Comparison of ENCODE assay signal across 3 cellular contexts in the genomic region with DNA sequence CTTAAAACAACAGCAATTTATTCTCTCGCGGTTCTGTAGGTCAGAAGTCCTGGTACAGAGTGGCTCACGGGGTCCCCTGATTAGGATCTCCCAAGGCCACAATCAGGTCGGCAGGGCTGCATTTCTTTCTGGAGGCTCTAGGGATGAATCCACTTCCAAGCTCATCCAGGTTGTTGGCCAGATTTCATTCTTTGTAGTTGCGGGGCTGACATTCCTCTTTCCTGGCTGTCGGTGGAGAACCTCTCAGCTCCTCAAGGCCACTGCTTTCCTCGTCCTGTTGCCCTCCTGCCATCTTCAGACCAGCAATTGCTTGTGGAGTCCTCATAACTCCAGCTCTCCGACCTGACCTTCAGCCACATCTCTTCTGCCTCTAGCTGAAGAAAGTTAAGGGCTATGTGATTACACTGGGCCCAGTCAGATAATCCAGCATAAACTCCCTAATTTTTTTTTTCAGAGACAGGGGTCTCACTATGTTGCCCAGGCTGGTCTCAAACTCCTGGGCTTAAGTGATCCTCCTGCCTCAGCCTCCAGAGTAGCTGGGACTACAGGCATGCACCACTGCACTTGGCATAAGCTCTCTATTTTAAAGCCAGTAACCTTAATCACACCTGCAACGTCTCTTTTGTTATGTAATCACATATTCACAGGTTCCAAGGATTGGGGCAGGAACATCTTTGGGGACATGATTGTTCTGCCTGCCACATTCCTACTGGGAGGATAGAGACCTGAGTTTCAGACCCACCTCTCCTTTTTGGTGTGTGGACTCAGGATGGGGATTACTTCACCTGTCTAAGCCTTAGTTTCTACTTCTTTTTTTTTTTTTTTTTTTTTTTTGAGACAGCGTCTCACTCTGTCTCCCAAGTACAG.
A peak's percentile ranks its signal among the peaks of the same experiment; 100 is the strongest.
TF ChIP-seq lines count a peak whose summit lies in the region.

No MANE protein-coding gene starts in this region.

TF ChIP-seq in GM23338, 12 proteins besides CTCF, POLR2A, EP300 and RAD21 (continues in another document):
- TF ChIP-seq, protein P1, sequence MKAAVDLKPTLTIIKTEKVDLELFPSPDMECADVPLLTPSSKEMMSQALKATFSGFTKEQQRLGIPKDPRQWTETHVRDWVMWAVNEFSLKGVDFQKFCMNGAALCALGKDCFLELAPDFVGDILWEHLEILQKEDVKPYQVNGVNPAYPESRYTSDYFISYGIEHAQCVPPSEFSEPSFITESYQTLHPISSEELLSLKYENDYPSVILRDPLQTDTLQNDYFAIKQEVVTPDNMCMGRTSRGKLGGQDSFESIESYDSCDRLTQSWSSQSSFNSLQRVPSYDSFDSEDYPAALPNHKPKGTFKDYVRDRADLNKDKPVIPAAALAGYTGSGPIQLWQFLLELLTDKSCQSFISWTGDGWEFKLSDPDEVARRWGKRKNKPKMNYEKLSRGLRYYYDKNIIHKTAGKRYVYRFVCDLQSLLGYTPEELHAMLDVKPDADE (IDR thresholded peaks at IDR 0.05) = no peak
- TF ChIP-seq CREB1 (CRISPR knock-in tag; IDR thresholded peaks at IDR 0.05; ENCODE audit: low read depth) (0 out of 2 replicates have a peak, but pooled peaks have one; percentile 2), ZNF114 (CRISPR knock-in tag; IDR thresholded peaks at IDR 0.05) (no peak)

TF ChIP-seq in HEK293, 187 proteins besides CTCF, POLR2A, EP300 and RAD21:
- TF ChIP-seq, protein P2, sequence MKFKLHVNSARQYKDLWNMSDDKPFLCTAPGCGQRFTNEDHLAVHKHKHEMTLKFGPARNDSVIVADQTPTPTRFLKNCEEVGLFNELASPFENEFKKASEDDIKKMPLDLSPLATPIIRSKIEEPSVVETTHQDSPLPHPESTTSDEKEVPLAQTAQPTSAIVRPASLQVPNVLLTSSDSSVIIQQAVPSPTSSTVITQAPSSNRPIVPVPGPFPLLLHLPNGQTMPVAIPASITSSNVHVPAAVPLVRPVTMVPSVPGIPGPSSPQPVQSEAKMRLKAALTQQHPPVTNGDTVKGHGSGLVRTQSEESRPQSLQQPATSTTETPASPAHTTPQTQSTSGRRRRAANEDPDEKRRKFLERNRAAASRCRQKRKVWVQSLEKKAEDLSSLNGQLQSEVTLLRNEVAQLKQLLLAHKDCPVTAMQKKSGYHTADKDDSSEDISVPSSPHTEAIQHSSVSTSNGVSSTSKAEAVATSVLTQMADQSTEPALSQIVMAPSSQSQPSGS (tag by site-specific recombination; IDR thresholded peaks at IDR 0.05; ENCODE audit: low read depth) = no peak
- TF ChIP-seq, protein P3, sequence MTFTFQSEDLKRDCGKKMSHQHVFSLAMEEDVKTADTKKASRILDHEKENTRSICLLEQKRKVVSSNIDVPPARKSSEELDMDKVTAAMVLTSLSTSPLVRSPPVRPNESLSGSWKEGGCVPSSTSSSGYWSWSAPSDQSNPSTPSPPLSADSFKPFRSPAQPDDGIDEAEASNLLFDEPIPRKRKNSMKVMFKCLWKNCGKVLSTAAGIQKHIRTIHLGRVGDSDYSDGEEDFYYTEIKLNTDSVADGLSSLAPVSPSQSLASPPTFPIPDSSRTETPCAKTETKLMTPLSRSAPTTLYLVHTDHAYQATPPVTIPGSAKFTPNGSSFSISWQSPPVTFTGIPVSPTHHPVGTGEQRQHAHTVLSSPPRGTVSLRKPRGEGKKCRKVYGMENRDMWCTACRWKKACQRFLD (tag by site-specific recombination; IDR thresholded peaks at IDR 0.05) = no peak
- TF ChIP-seq EGR2 (tag by site-specific recombination; IDR thresholded peaks at IDR 0.05; ENCODE audit: low read depth) = no peak
- peak; percentile 41; the same call in 1 of the 2 replicates for TF ChIP-seq ZNF121 (tag by site-specific recombination; IDR thresholded peaks at IDR 0.05)
- no peak for TF ChIP-seq GFI1B (tag by site-specific recombination; IDR thresholded peaks at IDR 0.05)

TF ChIP-seq in H1, 55 proteins besides CTCF, POLR2A, EP300 and RAD21 (continues in another document):
- no peak for TF ChIP-seq EZH2 (IDR thresholded peaks at IDR 0.05; ENCODE audit: low read depth, low read length, severe bottlenecking)
- TF ChIP-seq BRCA1 (IDR thresholded peaks at IDR 0.05; ENCODE audit: low read depth, low read length) = no peak
- TF ChIP-seq SIX5 (IDR thresholded peaks at IDR 0.05; ENCODE audit: low read depth, low read length) = no peak
- TF ChIP-seq ASH2L (IDR thresholded peaks at IDR 0.05; ENCODE audit: low read length) = no peak
- TF ChIP-seq TAF7 (optimal IDR thresholded peaks at IDR 0.05; ENCODE audit: borderline replicate concordance, low read depth, low read length) = no peak
- no peak for TF ChIP-seq PHF8 (conservative IDR thresholded peaks at IDR 0.05; ENCODE audit: low read depth, low read length)
- TF ChIP-seq BCL11A (IDR thresholded peaks at IDR 0.05; ENCODE audit: low read depth in 2 of 2, low read length in 2 of 2) = no peak
- no peak for TF ChIP-seq GABPA (IDR thresholded peaks at IDR 0.05; ENCODE audit: borderline replicate concordance, insufficient read depth, low read length)
- TF ChIP-seq HDAC6 (IDR thresholded peaks at IDR 0.05; ENCODE audit: low read depth, low read length) = no peak
- 0 out of 2 replicates have a peak, but pooled peaks have one; percentile 53 for TF ChIP-seq POU5F1 (IDR thresholded peaks at IDR 0.05; ENCODE audit: low read depth, low read length)
- TF ChIP-seq CBX8 (IDR thresholded peaks at IDR 0.05; ENCODE audit: borderline replicate concordance, low read depth, low read length) = no peak
- TF ChIP-seq TAF1 (IDR thresholded peaks at IDR 0.05; ENCODE audit: low read depth, low read length) = no peak
- no peak for TF ChIP-seq CEBPB (IDR thresholded peaks at IDR 0.05; ENCODE audit: low read depth, low read length)
- TF ChIP-seq, protein P4, sequence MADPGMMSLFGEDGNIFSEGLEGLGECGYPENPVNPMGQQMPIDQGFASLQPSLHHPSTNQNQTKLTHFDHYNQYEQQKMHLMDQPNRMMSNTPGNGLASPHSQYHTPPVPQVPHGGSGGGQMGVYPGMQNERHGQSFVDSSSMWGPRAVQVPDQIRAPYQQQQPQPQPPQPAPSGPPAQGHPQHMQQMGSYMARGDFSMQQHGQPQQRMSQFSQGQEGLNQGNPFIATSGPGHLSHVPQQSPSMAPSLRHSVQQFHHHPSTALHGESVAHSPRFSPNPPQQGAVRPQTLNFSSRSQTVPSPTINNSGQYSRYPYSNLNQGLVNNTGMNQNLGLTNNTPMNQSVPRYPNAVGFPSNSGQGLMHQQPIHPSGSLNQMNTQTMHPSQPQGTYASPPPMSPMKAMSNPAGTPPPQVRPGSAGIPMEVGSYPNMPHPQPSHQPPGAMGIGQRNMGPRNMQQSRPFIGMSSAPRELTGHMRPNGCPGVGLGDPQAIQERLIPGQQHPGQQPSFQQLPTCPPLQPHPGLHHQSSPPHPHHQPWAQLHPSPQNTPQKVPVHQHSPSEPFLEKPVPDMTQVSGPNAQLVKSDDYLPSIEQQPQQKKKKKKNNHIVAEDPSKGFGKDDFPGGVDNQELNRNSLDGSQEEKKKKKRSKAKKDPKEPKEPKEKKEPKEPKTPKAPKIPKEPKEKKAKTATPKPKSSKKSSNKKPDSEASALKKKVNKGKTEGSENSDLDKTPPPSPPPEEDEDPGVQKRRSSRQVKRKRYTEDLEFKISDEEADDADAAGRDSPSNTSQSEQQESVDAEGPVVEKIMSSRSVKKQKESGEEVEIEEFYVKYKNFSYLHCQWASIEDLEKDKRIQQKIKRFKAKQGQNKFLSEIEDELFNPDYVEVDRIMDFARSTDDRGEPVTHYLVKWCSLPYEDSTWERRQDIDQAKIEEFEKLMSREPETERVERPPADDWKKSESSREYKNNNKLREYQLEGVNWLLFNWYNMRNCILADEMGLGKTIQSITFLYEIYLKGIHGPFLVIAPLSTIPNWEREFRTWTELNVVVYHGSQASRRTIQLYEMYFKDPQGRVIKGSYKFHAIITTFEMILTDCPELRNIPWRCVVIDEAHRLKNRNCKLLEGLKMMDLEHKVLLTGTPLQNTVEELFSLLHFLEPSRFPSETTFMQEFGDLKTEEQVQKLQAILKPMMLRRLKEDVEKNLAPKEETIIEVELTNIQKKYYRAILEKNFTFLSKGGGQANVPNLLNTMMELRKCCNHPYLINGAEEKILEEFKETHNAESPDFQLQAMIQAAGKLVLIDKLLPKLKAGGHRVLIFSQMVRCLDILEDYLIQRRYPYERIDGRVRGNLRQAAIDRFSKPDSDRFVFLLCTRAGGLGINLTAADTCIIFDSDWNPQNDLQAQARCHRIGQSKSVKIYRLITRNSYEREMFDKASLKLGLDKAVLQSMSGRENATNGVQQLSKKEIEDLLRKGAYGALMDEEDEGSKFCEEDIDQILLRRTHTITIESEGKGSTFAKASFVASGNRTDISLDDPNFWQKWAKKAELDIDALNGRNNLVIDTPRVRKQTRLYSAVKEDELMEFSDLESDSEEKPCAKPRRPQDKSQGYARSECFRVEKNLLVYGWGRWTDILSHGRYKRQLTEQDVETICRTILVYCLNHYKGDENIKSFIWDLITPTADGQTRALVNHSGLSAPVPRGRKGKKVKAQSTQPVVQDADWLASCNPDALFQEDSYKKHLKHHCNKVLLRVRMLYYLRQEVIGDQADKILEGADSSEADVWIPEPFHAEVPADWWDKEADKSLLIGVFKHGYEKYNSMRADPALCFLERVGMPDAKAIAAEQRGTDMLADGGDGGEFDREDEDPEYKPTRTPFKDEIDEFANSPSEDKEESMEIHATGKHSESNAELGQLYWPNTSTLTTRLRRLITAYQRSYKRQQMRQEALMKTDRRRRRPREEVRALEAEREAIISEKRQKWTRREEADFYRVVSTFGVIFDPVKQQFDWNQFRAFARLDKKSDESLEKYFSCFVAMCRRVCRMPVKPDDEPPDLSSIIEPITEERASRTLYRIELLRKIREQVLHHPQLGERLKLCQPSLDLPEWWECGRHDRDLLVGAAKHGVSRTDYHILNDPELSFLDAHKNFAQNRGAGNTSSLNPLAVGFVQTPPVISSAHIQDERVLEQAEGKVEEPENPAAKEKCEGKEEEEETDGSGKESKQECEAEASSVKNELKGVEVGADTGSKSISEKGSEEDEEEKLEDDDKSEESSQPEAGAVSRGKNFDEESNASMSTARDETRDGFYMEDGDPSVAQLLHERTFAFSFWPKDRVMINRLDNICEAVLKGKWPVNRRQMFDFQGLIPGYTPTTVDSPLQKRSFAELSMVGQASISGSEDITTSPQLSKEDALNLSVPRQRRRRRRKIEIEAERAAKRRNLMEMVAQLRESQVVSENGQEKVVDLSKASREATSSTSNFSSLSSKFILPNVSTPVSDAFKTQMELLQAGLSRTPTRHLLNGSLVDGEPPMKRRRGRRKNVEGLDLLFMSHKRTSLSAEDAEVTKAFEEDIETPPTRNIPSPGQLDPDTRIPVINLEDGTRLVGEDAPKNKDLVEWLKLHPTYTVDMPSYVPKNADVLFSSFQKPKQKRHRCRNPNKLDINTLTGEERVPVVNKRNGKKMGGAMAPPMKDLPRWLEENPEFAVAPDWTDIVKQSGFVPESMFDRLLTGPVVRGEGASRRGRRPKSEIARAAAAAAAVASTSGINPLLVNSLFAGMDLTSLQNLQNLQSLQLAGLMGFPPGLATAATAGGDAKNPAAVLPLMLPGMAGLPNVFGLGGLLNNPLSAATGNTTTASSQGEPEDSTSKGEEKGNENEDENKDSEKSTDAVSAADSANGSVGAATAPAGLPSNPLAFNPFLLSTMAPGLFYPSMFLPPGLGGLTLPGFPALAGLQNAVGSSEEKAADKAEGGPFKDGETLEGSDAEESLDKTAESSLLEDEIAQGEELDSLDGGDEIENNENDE (IDR thresholded peaks at IDR 0.05; ENCODE audit: insufficient replicate concordance, low read length) = no peak
- no peak for TF ChIP-seq CBX5 (IDR thresholded peaks at IDR 0.05; ENCODE audit: low read depth, low read length)
- peak in 1 of 2 experiments; percentile 88; a peak in 1 of 4 replicates for TF ChIP-seq HDAC2 (IDR thresholded peaks at IDR 0.05; ENCODE audit: borderline replicate concordance in 1 of 2, low read depth in 2 of 2, low read length in 2 of 2)
- no peak for TF ChIP-seq YY1 (IDR thresholded peaks at IDR 0.05; ENCODE audit: low read depth, low read length)
- TF ChIP-seq EGR1 (IDR thresholded peaks at IDR 0.05; ENCODE audit: borderline replicate concordance, low read depth, low read length) = no peak
- TF ChIP-seq GTF2F1 (IDR thresholded peaks at IDR 0.05; ENCODE audit: borderline replicate concordance, low read depth, low read length) = no peak
- no peak for TF ChIP-seq RFX5 (IDR thresholded peaks at IDR 0.05; ENCODE audit: borderline replicate concordance, low read depth, low read length)
- peak; percentile 88; the same call in 1 of the 2 replicates for TF ChIP-seq KDM1A (IDR thresholded peaks at IDR 0.05; ENCODE audit: borderline replicate concordance, low read length)
- TF ChIP-seq CTBP2 (IDR thresholded peaks at IDR 0.05; ENCODE audit: borderline replicate concordance, insufficient read depth, insufficient read length, low read length) = no peak
- TF ChIP-seq POLR2AphosphoS5 (IDR thresholded peaks at IDR 0.05; ENCODE audit: low read depth, low read length) = peak; percentile 80
- TF ChIP-seq SRF (IDR thresholded peaks at IDR 0.05; ENCODE audit: low read depth, low read length) = no peak
- no peak for TF ChIP-seq CHD1 (IDR thresholded peaks at IDR 0.05; ENCODE audit: low read depth, low read length)
- TF ChIP-seq JUN (IDR thresholded peaks at IDR 0.05; ENCODE audit: low read depth, low read length) = no peak
- TF ChIP-seq, protein P5, sequence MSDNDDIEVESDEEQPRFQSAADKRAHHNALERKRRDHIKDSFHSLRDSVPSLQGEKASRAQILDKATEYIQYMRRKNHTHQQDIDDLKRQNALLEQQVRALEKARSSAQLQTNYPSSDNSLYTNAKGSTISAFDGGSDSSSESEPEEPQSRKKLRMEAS (IDR thresholded peaks at IDR 0.05) = no peak
- TF ChIP-seq SIN3A (conservative IDR thresholded peaks at IDR 0.05 in 1 of 2, IDR thresholded peaks at IDR 0.05 in 1 of 2; ENCODE audit: low read depth in 1 of 2, low read length in 2 of 2) = no peak
- no peak for TF ChIP-seq SP4 (IDR thresholded peaks at IDR 0.05; ENCODE audit: low read length)
- TF ChIP-seq NANOG (IDR thresholded peaks at IDR 0.05; ENCODE audit: insufficient read depth, low read depth, low read length, poor library complexity, severe bottlenecking) = peak; percentile 71
- no peak for TF ChIP-seq SUZ12 (IDR thresholded peaks at IDR 0.05; ENCODE audit: low read length)
- TF ChIP-seq SAP30 (IDR thresholded peaks at IDR 0.05; ENCODE audit: insufficient read depth, insufficient replicate concordance, low read length) = no peak
- no peak for TF ChIP-seq MAFK (IDR thresholded peaks at IDR 0.05; ENCODE audit: low read depth, low read length)
- TF ChIP-seq NRF1 (IDR thresholded peaks at IDR 0.05; ENCODE audit: low read depth, low read length) = no peak
- TF ChIP-seq CREB1 (IDR thresholded peaks at IDR 0.05) = no peak
- TF ChIP-seq, protein P6, sequence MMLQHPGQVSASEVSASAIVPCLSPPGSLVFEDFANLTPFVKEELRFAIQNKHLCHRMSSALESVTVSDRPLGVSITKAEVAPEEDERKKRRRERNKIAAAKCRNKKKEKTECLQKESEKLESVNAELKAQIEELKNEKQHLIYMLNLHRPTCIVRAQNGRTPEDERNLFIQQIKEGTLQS (IDR thresholded peaks at IDR 0.05; ENCODE audit: insufficient read depth, low read depth, low read length) = no peak
- TF ChIP-seq FOSL1 (IDR thresholded peaks at IDR 0.05; ENCODE audit: insufficient read depth, low read depth, low read length) = no peak
- TF ChIP-seq TEAD4 (IDR thresholded peaks at IDR 0.05; ENCODE audit: low read depth, low read length) = no peak
- TF ChIP-seq, protein P2 (IDR thresholded peaks at IDR 0.05; ENCODE audit: low read length) = no peak
